In genomic region chr16:5575846-5576245, GRCh38 we compare ENCODE assay signal across 24 cellular contexts.
"Had no signal": no experiment of that assay in that cellular context is flagged by ENCODE, and none has a peak within 500 bp of the region (broad histone marks: within the 10 kb centered on the region; RNA-seq: fewer than 3 reads in every experiment).

No MANE protein-coding gene starts in this region.

- H3K9ac ChIP-seq: neural progenitor cell, parathyroid adenoma had no signal

- H3K4me3 ChIP-seq: neural progenitor cell, ovary, psoas muscle, right lobe of liver, sigmoid colon, stomach, thoracic aorta, tibial artery, transverse colon, upper lobe of right lung, uterus had no signal

- H3K27ac ChIP-seq: neural progenitor cell, ovary, parathyroid adenoma, psoas muscle, right lobe of liver, sigmoid colon, stomach, thoracic aorta, tibial artery, transverse colon, upper lobe of right lung, uterus had no signal

- H3K79me2 ChIP-seq: parathyroid adenoma had no signal

- DNase-seq: natural killer cell; occipital lobe; ovary; posterior cingulate gyrus; psoas muscle; right cardiac atrium; right lobe of liver; sigmoid colon; small intestine; stimulated activated CD4-positive, alpha-beta T cell treated with anti-CD3 and anti-CD28 coated beads, Interleukin-15, amount 100 ng/mL, for 24 hours; stimulated activated CD4-positive, alpha-beta T cell treated with anti-CD3 and anti-CD28 coated beads, Interleukin-2, amount 100 ng/mL, for 24 hours; stimulated activated CD4-positive, alpha-beta T cell treated with anti-CD3 and anti-CD28 coated beads, Interleukin-2, amount 100 ng/mL, for 48 hours; stimulated activated CD4-positive, alpha-beta T cell treated with anti-CD3 and anti-CD28 coated beads, Interleukin-4, amount 100 ng/mL, for 24 hours; stimulated activated naive B cell treated with anti-CD40 and anti-IgM and Interleukin-4, amounts not matched to agents 10 μg/mL and 1 μg/mL and 100 μg/mL, for 72 hours; stimulated activated naive CD4-positive, alpha-beta T cell treated with Interleukin-2 at 50 U/mL for 16 hours; stomach; tibial artery; transverse colon; upper lobe of right lung; uterus had no signal

- H3K27me3 ChIP-seq: neural progenitor cell, ovary, right lobe of liver, transverse colon, upper lobe of right lung, uterus had no signal

- ATAC-seq: natural killer cell; psoas muscle; right cardiac atrium; right lobe of liver; stimulated activated effector memory CD8-positive, alpha-beta T cell treated with anti-CD3 and anti-CD28 coated beads, Interleukin-12 subunit alpha, Interleukin-12 subunit beta, amount 100 ng/mL, for 72 hours; stimulated activated naive B cell treated with anti-CD40 and anti-IgM and Interleukin-4, amounts not matched to agents 10 μg/mL and 1 μg/mL and 100 μg/mL, for 72 hours; upper lobe of right lung had no signal

- H2AFZ ChIP-seq: neural progenitor cell, parathyroid adenoma had no signal

- H3K9me3 ChIP-seq: ovary, psoas muscle, right lobe of liver, sigmoid colon, stomach, thoracic aorta, tibial artery, transverse colon, upper lobe of right lung, uterus had no signal

- H3K4me2 ChIP-seq: neural progenitor cell had no signal

- H3K36me3 ChIP-seq: neural progenitor cell, ovary, right lobe of liver, sigmoid colon, stomach, thoracic aorta, tibial artery, transverse colon, upper lobe of right lung, uterus had no signal

- H3K4me1 ChIP-seq: neural progenitor cell, parathyroid adenoma, psoas muscle, right lobe of liver, sigmoid colon, stomach, tibial artery, transverse colon, upper lobe of right lung, uterus had no signal
